In genomic region chr11:9148035-9148434, GRCh38 we compare ENCODE assay signal across 24 cellular contexts. TPM values are rescaled to one million over a fixed set of nuclear protein-coding genes. Genes with fewer than 3 reads are reported as not detected.
DNase-seq lines count a peak whose midpoint lies in the region; ATAC-seq and TF ChIP-seq lines count a peak whose summit lies in the region.
"Had no signal": no experiment of that assay in that cellular context is flagged by ENCODE, and none has a peak within 500 bp of the region (broad histone marks: within the 10 kb centered on the region; RNA-seq: fewer than 3 reads in every experiment).

No MANE protein-coding gene starts in this region.

- H3K27ac ChIP-seq in breast epithelium: no peak overlapping the region
- H3K27ac ChIP-seq: 22Rv1 had no signal

- no peak overlapping the region for H3K4me3 Mint-ChIP-seq in MCF 10A (ENCODE audit: unreplicated experiment)
- H3K4me3 Mint-ChIP-seq in type B pancreatic cell: no peak overlapping the region
- H3K4me3 Mint-ChIP-seq: CD14-positive monocyte; CD8-positive, alpha-beta memory T cell had no signal

- TF ChIP-seq POLR2A in breast epithelium (IDR thresholded peaks at IDR 0.05): no peak

- no peaks in the 10 kb centered on the region for H3K27me3 ChIP-seq in breast epithelium
- H3K27me3 ChIP-seq: BE2C had no signal

- POLR2A ChIA-PET in MCF 10A (lab: Yijun Ruan, JAX): interaction anchor here (2.4 kb wide), 1 partner anchor 9 kb away, joined by 14 read pairs; no protein-coding TSS in a partner anchor

- H3K36me3 Mint-ChIP-seq in MCF 10A (ENCODE audit: insufficient read depth, unreplicated experiment) (peaks cover 74% of the 10 kb centered on the region), type B pancreatic cell (peaks cover 46% of the 10 kb centered on the region)

- H3K9me3 Mint-ChIP-seq in MCF 10A (ENCODE audit: unreplicated experiment): no peaks in the 10 kb centered on the region
- no peaks in the 10 kb centered on the region for H3K9me3 Mint-ChIP-seq in type B pancreatic cell
- H3K9me3 Mint-ChIP-seq: CD14-positive monocyte; CD8-positive, alpha-beta memory T cell had no signal

- H3K9me3 ChIP-seq in breast epithelium: no peaks in the 10 kb centered on the region
- H3K9me3 ChIP-seq: BE2C had no signal

- peaks cover 20% of the 10 kb centered on the region for H3K4me1 Mint-ChIP-seq in MCF 10A (ENCODE audit: insufficient read depth, unreplicated experiment)
- H3K4me1 Mint-ChIP-seq in type B pancreatic cell (ENCODE audit: unreplicated experiment): peaks cover 11% of the 10 kb centered on the region
- H3K4me1 Mint-ChIP-seq: CD14-positive monocyte; CD8-positive, alpha-beta memory T cell had no signal

- CTCF ChIA-PET in MCF 10A (lab: Yijun Ruan, JAX): interaction anchor here (0.9 to 3.5 kb wide), 2 partner anchors 10 to 132 kb away, joined by 4 to 18 read pairs; no protein-coding TSS in a partner anchor

- H3K27me3 Mint-ChIP-seq in MCF 10A (ENCODE audit: insufficient read depth, unreplicated experiment) (no peaks in the 10 kb centered on the region), type B pancreatic cell (no peaks in the 10 kb centered on the region)

- TF ChIP-seq CTCF in MCF 10A (IDR thresholded peaks at IDR 0.05; ENCODE audit: unreplicated experiment) (no peak), breast epithelium (IDR thresholded peaks at IDR 0.05) (no peak), type B pancreatic cell (conservative IDR thresholded peaks at IDR 0.05) (no peak)

- ATAC-seq in esophagus mucosa: peak; percentile 73
- ATAC-seq: Panc1 had no signal

- no TSS peak for BruUV-seq in MCF 10A (replicated peaks; lab: Mats Ljungman, UMichigan)

- intact Hi-C loops in MCF 10A (cut with micrococcal nuclease) (no loop called here), breast epithelium (cut with DNase I; ENCODE audit: low total_unique reads) (no loop called here)

- H3K36me3 ChIP-seq in breast epithelium: peaks cover 4% of the 10 kb centered on the region

- DNase-seq in DMS53 (lab: John Stamatoyannopoulos, UW) (peak; percentile 12), DMS53 treated with DMSO at 0.1 percent for 48 hours (lab: John Stamatoyannopoulos, UW; ENCODE audit: unreplicated experiment) (no peak), MCF 10A (ENCODE audit: unreplicated experiment) (no peak), breast epithelium (ENCODE audit: low spot score in 2 of 2) (no peak), type B pancreatic cell (ENCODE audit: extremely low spot score, unreplicated experiment) (no peak), AG08396 (ENCODE audit: low spot score) (no peak)
- no peak for DNase-seq in activated effector memory CD4-positive, alpha-beta T cell treated with Interleukin-2 at 50 U/mL for 16 hours
- DNase-seq: BE2C; CD8-positive, alpha-beta memory T cell; DMS 273 treated with DMSO at 0.1 percent for 48 hours; DND-41; KG1; NCI-H1092; NCI-H1417 treated with DMSO at 0.1 percent for 48 hours; NCI-H1694 treated with DMSO at 0.1 percent for 48 hours; NCI-H2081; NCI-H2227 treated with DMSO at 0.1 percent for 48 hours; NCI-H510A; NCI-H69; SHP77 treated with DMSO at 0.1 percent for 48 hours had no signal

- H3K4me3 ChIP-seq in breast epithelium: no peak overlapping the region

- H3K27ac Mint-ChIP-seq in MCF 10A (ENCODE audit: low read depth, unreplicated experiment) (peak overlapping the region; percentile 44), type B pancreatic cell (peak overlapping the region; percentile 23)

- no peaks in the 10 kb centered on the region for H3K4me1 ChIP-seq in breast epithelium
- H3K4me1 ChIP-seq: BE2C had no signal

RNA-seq across cellular contexts. Expression of gene SCUBE2, which starts 56.6 kb away (rescaled TPM):
- 0.29 and 0.93 TPM in 2 replicates for total RNA-seq in MCF 10A (2022)
- total RNA-seq in breast epithelium: 100 to 1,000 TPM in 1 of 3 donors, 10 to 100 TPM in 2; 35.7 to 139 (median 78.7) TPM
- 3.0 TPM for total RNA-seq in esophagus mucosa
- 7.9 and 12.7 TPM in 2 replicates for total RNA-seq in type B pancreatic cell (ENCODE audit: low replicate concordance)
